ENCODE assay signal across 6 cellular contexts in genomic region chr3:95226437-95226836, GRCh38.
"Had no signal": no experiment of that assay in that cellular context is flagged by ENCODE, and none has a peak within 500 bp of the region (broad histone marks: within the 10 kb centered on the region; RNA-seq: fewer than 3 reads in every experiment).

No MANE protein-coding gene starts in this region.

- H3K27ac Mint-ChIP-seq: IgD-negative memory B cell had no signal

- H3K4me3 Mint-ChIP-seq: IgD-negative memory B cell had no signal

- H3K4me1 Mint-ChIP-seq: IgD-negative memory B cell had no signal

- H3K4me3 ChIP-seq: K562 had no signal

- DNase-seq: IMR-90, KBM-7 had no signal

- H3K27ac ChIP-seq: HL-60 had no signal

- H3K36me3 Mint-ChIP-seq: IgD-negative memory B cell had no signal

- H3K27me3 Mint-ChIP-seq: IgD-negative memory B cell had no signal

- ATAC-seq: HepG2, K562 had no signal
